ENCODE assay signal across 9 cellular contexts in genomic region chr9:178136-178825, GRCh38. TPM values are rescaled to one million over a fixed set of nuclear protein-coding genes. Genes with fewer than 3 reads are reported as not detected.
DNase-seq lines count a peak whose midpoint lies in the region; ATAC-seq and TF ChIP-seq lines count a peak whose summit lies in the region.
"Not testable (repeated sequence)": the region's sequence is repeated elsewhere in the genome, so short reads cannot be mapped to it uniquely, and the experiment has no call there.
"Had no signal": no experiment of that assay in that cellular context is flagged by ENCODE, and none has a peak within 500 bp of the region (broad histone marks: within the 10 kb centered on the region; RNA-seq: fewer than 3 reads in every experiment).

No MANE protein-coding gene starts in this region.

- not testable (repeated sequence) for H3K9ac ChIP-seq in IMR-90 (ENCODE audit: low read depth, low read length)

- not testable (repeated sequence) for H4K8ac ChIP-seq in IMR-90 (ENCODE audit: low read depth in 2 of 2, low read length in 2 of 2)

- not testable (repeated sequence) for H2BK120ac ChIP-seq in IMR-90 (ENCODE audit: low read depth, low read length)

- not testable (repeated sequence) for H3K27ac ChIP-seq in CD4-positive, alpha-beta T cell (ENCODE audit: low read depth, low read length); IMR-90 (ENCODE audit: insufficient read depth, low read length)
- H3K27ac ChIP-seq in left ventricle myocardium inferior (replicated peaks), result peak overlapping the region; percentile 30
- H3K27ac ChIP-seq in stomach, result peak overlapping the region in 4 of 5 donors; percentile 38 to 77 (median 68)

- not testable (repeated sequence) for H3K9me3 Mint-ChIP-seq in CD4-positive, alpha-beta T cell; T-cell; activated T-helper 1 cell treated with anti-CD3 and anti-CD28 coated beads, Interleukin-12 subunit alpha, Interleukin-12 subunit beta, Interleukin-2, Interleukin-4 antibody, amounts not matched to agents 30 ng/mL and 10 ng/mL and 1 ng/mL, durations not matched to agents 14 hours and 24 hours and 36 hours; nephron progenitor cell

- not testable (repeated sequence) for H4K5ac ChIP-seq in IMR-90 (ENCODE audit: low read depth, low read length)

- TF ChIP-seq RAD21 in IMR-90 (IDR thresholded peaks at IDR 0.05; ENCODE audit: low read length), result not testable (repeated sequence)

- not testable (repeated sequence) for TF ChIP-seq EP300 in stomach (IDR thresholded peaks at IDR 0.05)

- not testable (repeated sequence) for H3K9me3 ChIP-seq in CD4-positive, alpha-beta T cell (ENCODE audit: control insufficient read depth, low read length); IMR-90 (ENCODE audit: control insufficient read depth, insufficient read depth, low read length); left ventricle myocardium inferior (replicated peaks); stomach

- peak overlapping the region; percentile 89 for H3K4me3 Mint-ChIP-seq in CD4-positive, alpha-beta T cell
- H3K4me3 Mint-ChIP-seq in T-cell (peak overlapping the region; percentile 71 to 80 (median 76)), nephron progenitor cell (peak overlapping the region; percentile 84)
- peak overlapping the region; percentile 83 for H3K4me3 Mint-ChIP-seq in activated T-helper 1 cell treated with anti-CD3 and anti-CD28 coated beads, Interleukin-12 subunit alpha, Interleukin-12 subunit beta, Interleukin-2, Interleukin-4 antibody, amounts not matched to agents 30 ng/mL and 10 ng/mL and 1 ng/mL, durations not matched to agents 14 hours and 24 hours and 36 hours

- not testable (repeated sequence) for H3K4ac ChIP-seq in IMR-90 (ENCODE audit: low read depth, low read length)

- peaks cover 17% of the 10 kb centered on the region for H3K4me1 Mint-ChIP-seq in CD4-positive, alpha-beta T cell (ENCODE audit: low read depth)
- not testable (repeated sequence) for H3K4me1 Mint-ChIP-seq in T-cell; activated T-helper 1 cell treated with anti-CD3 and anti-CD28 coated beads, Interleukin-12 subunit alpha, Interleukin-12 subunit beta, Interleukin-2, Interleukin-4 antibody, amounts not matched to agents 30 ng/mL and 10 ng/mL and 1 ng/mL, durations not matched to agents 14 hours and 24 hours and 36 hours (ENCODE audit: low read depth); nephron progenitor cell

- not testable (repeated sequence) for H3K14ac ChIP-seq in IMR-90 (replicated peaks; ENCODE audit: low read depth, low read length)

- H2AK9ac ChIP-seq in IMR-90 (replicated peaks; ENCODE audit: low read depth, low read length, poor library complexity), result not testable (repeated sequence)

- H2BK5ac ChIP-seq in IMR-90 (ENCODE audit: low read depth, low read length, poor library complexity, severe bottlenecking), result not testable (repeated sequence)

- ATAC-seq in CD4-positive, alpha-beta T cell (ENCODE audit: poor library complexity), result peak; percentile 32
- ATAC-seq in IMR-90 (ENCODE audit: low read depth), result not testable (repeated sequence)
- ATAC-seq in T-cell (replicated peaks in 1 of 4), result peak in 1 of 4 experiments; percentile 31

- WGBS in IMR-90 (ENCODE audit: extremely low coverage in 2 of 2, insufficient read length in 1 of 2), 2 experiments, result no CpG with 5 or more reads among the region's 23 CpGs
- WGBS in stomach, 5 donors, result 1 to 8% (median 2%) methylated on average over 11 to 17 of the region's 23 CpGs

- not testable (repeated sequence) for H4K91ac ChIP-seq in IMR-90 (ENCODE audit: insufficient read depth, low read depth, low read length)

- not testable (repeated sequence) for H2AFZ ChIP-seq in IMR-90 (replicated peaks; ENCODE audit: low read length, poor library complexity)

- H3K27ac Mint-ChIP-seq in CD4-positive, alpha-beta T cell, result peak overlapping the region; percentile 89
- peak overlapping the region; percentile 79 to 85 for H3K27ac Mint-ChIP-seq in T-cell
- H3K27ac Mint-ChIP-seq in activated T-helper 1 cell treated with anti-CD3 and anti-CD28 coated beads, Interleukin-12 subunit alpha, Interleukin-12 subunit beta, Interleukin-2, Interleukin-4 antibody, amounts not matched to agents 30 ng/mL and 10 ng/mL and 1 ng/mL, durations not matched to agents 14 hours and 24 hours and 36 hours, result peak overlapping the region; percentile 73
- not testable (repeated sequence) for H3K27ac Mint-ChIP-seq in nephron progenitor cell

- H4K20me1 ChIP-seq in IMR-90 (ENCODE audit: insufficient read depth, low read length), result not testable (repeated sequence)

- H3K56ac ChIP-seq in IMR-90 (ENCODE audit: extremely low read depth, insufficient read depth, low read length), result not testable (repeated sequence)

- dilution Hi-C loops in IMR-90 (cut with HindIII; ENCODE audit: low sequenced_read_pairs, unreplicated experiment), result not testable (repeated sequence)

- H2BK15ac ChIP-seq in IMR-90 (ENCODE audit: low read depth, low read length), result not testable (repeated sequence)

- intact Hi-C loops in CD4-positive, alpha-beta T cell (cut with DNase I, micrococcal nuclease), result loop anchor here in 1 of 2 experiments (5.0 kb wide), 1 partner anchor 99 kb away; no protein-coding TSS in a partner anchor
- intact Hi-C loops in IMR-90 (cut with micrococcal nuclease); left ventricle myocardium inferior (cut with micrococcal nuclease); stomach (cut with DNase I; ENCODE audit: low total_unique reads): not testable (repeated sequence)
- intact Hi-C loops in activated T-helper 1 cell treated with anti-CD3 and anti-CD28 coated beads, Interleukin-12 subunit alpha, Interleukin-12 subunit beta, Interleukin-2, Interleukin-4 antibody, amounts not matched to agents 30 ng/mL and 10 ng/mL and 1 ng/mL, durations not matched to agents 14 hours and 24 hours and 36 hours (cut with micrococcal nuclease), result loop anchor here (5.0 kb wide), 1 partner anchor 94 kb away; no protein-coding TSS in a partner anchor

- not testable (repeated sequence) for H3K27me3 Mint-ChIP-seq in CD4-positive, alpha-beta T cell; T-cell; activated T-helper 1 cell treated with anti-CD3 and anti-CD28 coated beads, Interleukin-12 subunit alpha, Interleukin-12 subunit beta, Interleukin-2, Interleukin-4 antibody, amounts not matched to agents 30 ng/mL and 10 ng/mL and 1 ng/mL, durations not matched to agents 14 hours and 24 hours and 36 hours (ENCODE audit: insufficient read depth); nephron progenitor cell (ENCODE audit: low read depth, poor library complexity)

- BruUV-seq in IMR-90 (replicated peaks; lab: Mats Ljungman, UMichigan), result not testable (repeated sequence)

- not testable (repeated sequence) for H3K79me1 ChIP-seq in IMR-90 (ENCODE audit: low read depth in 1 of 2, low read length in 2 of 2)

- peak overlapping the region; percentile 70 for H3K4me2 ChIP-seq in IMR-90 (ENCODE audit: low read depth, low read length)

- not testable (repeated sequence) for H3K18ac ChIP-seq in IMR-90 (ENCODE audit: low read depth, low read length)

- CTCF ChIA-PET in CD4-positive, alpha-beta T cell (lab: Charles Lee); IMR-90 (lab: Yijun Ruan, JAX); T-cell (lab: Charles Lee): not testable (repeated sequence)

- H3K4me1 ChIP-seq in IMR-90 (ENCODE audit: control insufficient read depth, insufficient read depth, low read length); left ventricle myocardium inferior; stomach: not testable (repeated sequence)

- H3K27me3 ChIP-seq in CD4-positive, alpha-beta T cell (ENCODE audit: control insufficient read depth, insufficient read depth, low read length); IMR-90 (ENCODE audit: control insufficient read depth, insufficient read depth, low read length); left ventricle myocardium inferior (ENCODE audit: low read depth); stomach: not testable (repeated sequence)

- not testable (repeated sequence) for H3K36me3 ChIP-seq in IMR-90 (ENCODE audit: control insufficient read depth, insufficient read depth, low read length); left ventricle myocardium inferior; stomach

- TF ChIP-seq CTCF in CD4-positive, alpha-beta T cell (IDR thresholded peaks at IDR 0.05); IMR-90 (conservative IDR thresholded peaks at IDR 0.05; ENCODE audit: low read depth, low read length); choroid plexus epithelial cell (conservative IDR thresholded peaks at IDR 0.05; ENCODE audit: low read depth, low read length); left ventricle myocardium inferior (IDR thresholded peaks at IDR 0.05; ENCODE audit: borderline replicate concordance); nephron progenitor cell (IDR thresholded peaks at IDR 0.05); stomach (IDR thresholded peaks at IDR 0.05): not testable (repeated sequence)

- not testable (repeated sequence) for TF ChIP-seq POLR2A in IMR-90 (IDR thresholded peaks at IDR 0.05; ENCODE audit: low read depth, low read length); stomach (IDR thresholded peaks at IDR 0.05)

- not testable (repeated sequence) for H3K9me1 ChIP-seq in IMR-90 (ENCODE audit: insufficient read depth, low read length)

- POLR2A ChIA-PET in CD4-positive, alpha-beta T cell (lab: Charles Lee); IMR-90 (lab: Charles Lee; ENCODE audit: unreplicated experiment); T-cell (lab: Charles Lee): not testable (repeated sequence)

- not testable (repeated sequence) for DNase-seq in CD4-positive, alpha-beta T cell; IMR-90; activated T-helper 1 cell treated with anti-CD3 and anti-CD28 coated beads, Interleukin-12 subunit alpha, Interleukin-12 subunit beta, Interleukin-2, Interleukin-4 antibody, amounts not matched to agents 30 ng/mL and 10 ng/mL and 1 ng/mL, durations not matched to agents 14 hours and 24 hours and 36 hours (ENCODE audit: low spot score); choroid plexus epithelial cell (ENCODE audit: low read depth); left ventricle myocardium inferior; nephron progenitor cell
- DNase-seq in T-cell, result peak in 9 of 34 experiments; percentile 0 to 25 (median 3)
- peak; percentile 26 for DNase-seq in stomach

- H3K4me3 ChIP-seq in IMR-90 (ENCODE audit: insufficient read depth, low read depth, low read length) (peak overlapping the region; percentile 51), choroid plexus epithelial cell (ENCODE audit: low read depth, low read length) (peak overlapping the region; percentile 47), left ventricle myocardium inferior (peak overlapping the region; percentile 48), stomach (peak overlapping the region; percentile 13 to 56 (median 35))

- H3K23ac ChIP-seq in IMR-90 (ENCODE audit: low read depth, low read length), result not testable (repeated sequence)

- H2AK5ac ChIP-seq in IMR-90 (ENCODE audit: low read depth, low read length), result not testable (repeated sequence)

- in situ Hi-C loops in IMR-90 (cut with MboI; ENCODE audit: low sequenced_read_pairs), result not testable (repeated sequence)

- H3K36me3 Mint-ChIP-seq in CD4-positive, alpha-beta T cell (ENCODE audit: low read depth); T-cell; activated T-helper 1 cell treated with anti-CD3 and anti-CD28 coated beads, Interleukin-12 subunit alpha, Interleukin-12 subunit beta, Interleukin-2, Interleukin-4 antibody, amounts not matched to agents 30 ng/mL and 10 ng/mL and 1 ng/mL, durations not matched to agents 14 hours and 24 hours and 36 hours (ENCODE audit: low read depth); nephron progenitor cell (ENCODE audit: low read depth): not testable (repeated sequence)

- not testable (repeated sequence) for H2BK20ac ChIP-seq in IMR-90 (ENCODE audit: low read depth, low read length)

RNA-seq across cellular contexts. Expression of gene ZNG1A, which starts 0.6 kb away (rescaled TPM):
- 10 to 100 TPM; 21.9 to 22.4 TPM for total RNA-seq in CD4-positive, alpha-beta T cell
- total RNA-seq in IMR-90 (2012; rRNA removed), result 12.2 and 24.2 TPM in 2 replicates
- 11.5 and 12.4 TPM in 2 replicates for polyA plus RNA-seq in IMR-90 (2012; rRNA removed)
- 4.3 and 8.6 TPM in 2 replicates for polyA plus RNA-seq in IMR-90 (2012; cell fraction: cytosol; rRNA removed)
- 3.2 and 19.5 TPM in 2 replicates for polyA plus RNA-seq in IMR-90 (2012; cell fraction: nucleus; rRNA removed; ENCODE audit: low replicate concordance)
- 10 to 100 TPM; 21.2 to 31.2 (median 22.3) TPM for total RNA-seq in T-cell
- 26.8 and 30.4 TPM in 2 replicates for total RNA-seq in activated T-helper 1 cell treated with anti-CD3 and anti-CD28 coated beads, Interleukin-12 subunit alpha, Interleukin-12 subunit beta, Interleukin-2, Interleukin-4 antibody, amounts not matched to agents 30 ng/mL and 10 ng/mL and 1 ng/mL, durations not matched to agents 14 hours and 24 hours and 36 hours
- total RNA-seq in left ventricle myocardium inferior, result 14.1 TPM
- 10 to 100 TPM in 4 of 5 donors, 1 to 10 TPM in 1; 9.3 to 59.7 (median 28.1) TPM for total RNA-seq in stomach
- polyA plus RNA-seq in stomach, result 10 to 100 TPM; 29.4 to 43.8 (median 34.7) TPM

RNA-seq across cellular contexts. Expression of gene DOCK8, which starts 36.4 kb away (rescaled TPM):
- total RNA-seq in CD4-positive, alpha-beta T cell, result 100 to 1,000 TPM; 123 to 126 TPM
- not detected in 2 replicates for total RNA-seq in IMR-90 (2012; rRNA removed)
- polyA plus RNA-seq in IMR-90 (2012; rRNA removed), result not detected in 2 replicates
- 0.01 TPM in 1 of 2 replicates, not detected in the other for polyA plus RNA-seq in IMR-90 (2012; cell fraction: cytosol; rRNA removed)
- polyA plus RNA-seq in IMR-90 (2012; cell fraction: nucleus; rRNA removed; ENCODE audit: low replicate concordance), result not detected in 2 replicates
- total RNA-seq in T-cell, result 100 to 1,000 TPM; 173 to 231 (median 208) TPM
- total RNA-seq in activated T-helper 1 cell treated with anti-CD3 and anti-CD28 coated beads, Interleukin-12 subunit alpha, Interleukin-12 subunit beta, Interleukin-2, Interleukin-4 antibody, amounts not matched to agents 30 ng/mL and 10 ng/mL and 1 ng/mL, durations not matched to agents 14 hours and 24 hours and 36 hours, result 120 and 122 TPM in 2 replicates
- 3.7 TPM for total RNA-seq in left ventricle myocardium inferior
- 100 to 1,000 TPM in 1 of 5 donors, 10 to 100 TPM in 3, 1 to 10 TPM in 1; 6.6 to 191 (median 19.7) TPM for total RNA-seq in stomach
- 1 to 10 TPM; 2.8 to 3.3 (median 2.9) TPM for polyA plus RNA-seq in stomach
- total RNA-seq: LHCN-M2 had no signal
